Comparison of ENCODE assay signal across 21 cellular contexts in genomic region chr6:39922821-39923220, GRCh38.
"Had no signal": no experiment of that assay in that cellular context is flagged by ENCODE, and none has a peak within 500 bp of the region (broad histone marks: within the 10 kb centered on the region; RNA-seq: fewer than 3 reads in every experiment).

No MANE protein-coding gene starts in this region.

- DNase-seq: activated B cell treated with CpG ODN at 0.5 μM for 24 hours; activated CD4-positive, alpha-beta T cell treated with anti-CD3 and anti-CD28 coated beads, Interleukin-2, amount 10 ng/mL, durations not matched to agents 24 days and 14 days; activated CD8-positive, alpha-beta memory T cell treated with anti-CD3 and anti-CD28 coated beads, Interleukin-2, amount 50 U/mL, for 4 hours; activated effector memory CD4-positive, alpha-beta T cell treated with anti-CD3 and anti-CD28 coated beads, Interleukin-2, amount 50 U/mL, for 16 hours; activated naive CD4-positive, alpha-beta T cell treated with anti-CD3 and anti-CD28 coated beads, Interleukin-2, amount 50 U/mL, for 16 hours; activated T-cell treated with anti-CD3 and anti-CD28 coated beads, Interleukin-2, amount 50 U/mL, for 72 hours; cerebellar nuclear complex; effector CD4-positive, alpha-beta T cell; mesenchymal stem cell; stimulated activated CD4-positive, alpha-beta T cell treated with anti-CD3 and anti-CD28 coated beads, Interleukin-12 subunit alpha, Interleukin-12 subunit beta, amount 100 ng/mL, for 4 hours; stimulated activated CD4-positive, alpha-beta T cell treated with anti-CD3 and anti-CD28 coated beads, Interleukin-1b, Interleukin-23, amount 100 ng/mL, for 48 hours; stimulated activated CD8-positive, alpha-beta memory T cell treated with anti-CD3 and anti-CD28 coated beads, Interleukin-4, amount 100 ng/mL, for 48 hours; stimulated activated naive CD4-positive, alpha-beta T cell had no signal

- H3K4me1 Mint-ChIP-seq: activated B cell treated with CpG ODN at 0.5 μM for 24 hours; activated CD4-positive, alpha-beta T cell treated with anti-CD3 and anti-CD28 coated beads, Interleukin-2, amount 10 ng/mL, durations not matched to agents 24 days and 14 days had no signal

- H3K27me3 Mint-ChIP-seq: activated B cell treated with CpG ODN at 0.5 μM for 24 hours; activated CD4-positive, alpha-beta T cell treated with anti-CD3 and anti-CD28 coated beads, Interleukin-2, amount 10 ng/mL, durations not matched to agents 24 days and 14 days; natural killer cell treated with Interleukin-12 subunit alpha and Interleukin-12 subunit beta and Interleukin-15 and Interleukin-18, amount 100 ng/mL, for 72 hours had no signal

- H3K36me3 ChIP-seq: neutrophil had no signal

- H3K27ac ChIP-seq: neutrophil, SK-N-MC had no signal

- H3K4me3 ChIP-seq: adrenal gland, heart left ventricle, SK-N-MC, upper lobe of left lung had no signal

- ATAC-seq: activated T-cell treated with anti-CD3 and anti-CD28 coated beads, Interleukin-2, amount 50 U/mL, for 72 hours had no signal

- FAIRE-seq: bronchial epithelial cell, frontal cortex had no signal

- H3K27ac Mint-ChIP-seq: activated B cell treated with CpG ODN at 0.5 μM for 24 hours; activated CD4-positive, alpha-beta T cell treated with anti-CD3 and anti-CD28 coated beads, Interleukin-2, amount 10 ng/mL, durations not matched to agents 24 days and 14 days; activated T-cell treated with anti-CD3 and anti-CD28 coated beads, Interleukin-2, amount 50 U/mL, for 72 hours; natural killer cell treated with Interleukin-12 subunit alpha and Interleukin-12 subunit beta and Interleukin-15 and Interleukin-18, amount 100 ng/mL, for 72 hours had no signal

- H3K4me3 Mint-ChIP-seq: activated B cell treated with CpG ODN at 0.5 μM for 24 hours; activated CD4-positive, alpha-beta T cell treated with anti-CD3 and anti-CD28 coated beads, Interleukin-2, amount 10 ng/mL, durations not matched to agents 24 days and 14 days; activated T-cell treated with anti-CD3 and anti-CD28 coated beads, Interleukin-2, amount 50 U/mL, for 72 hours; natural killer cell treated with Interleukin-12 subunit alpha and Interleukin-12 subunit beta and Interleukin-15 and Interleukin-18, amount 100 ng/mL, for 72 hours had no signal

- H3K9me3 ChIP-seq: adrenal gland, heart left ventricle, neutrophil, upper lobe of left lung had no signal

- H3K36me3 Mint-ChIP-seq: natural killer cell treated with Interleukin-12 subunit alpha and Interleukin-12 subunit beta and Interleukin-15 and Interleukin-18, amount 100 ng/mL, for 72 hours had no signal

- H3K27me3 ChIP-seq: adrenal gland, heart left ventricle, neutrophil, upper lobe of left lung had no signal
